ENCODE assay signal across 19 cellular contexts in genomic region chr3:174891524-174892203, GRCh38. TPM values are rescaled to one million over a fixed set of nuclear protein-coding genes. Genes with fewer than 3 reads are reported as not detected.
DNase-seq lines count a peak whose midpoint lies in the region; ATAC-seq, FAIRE-seq and TF ChIP-seq lines count a peak whose summit lies in the region.
"Had no signal": no experiment of that assay in that cellular context is flagged by ENCODE, and none has a peak within 500 bp of the region (broad histone marks: within the 10 kb centered on the region; RNA-seq: fewer than 3 reads in every experiment).

No MANE protein-coding gene starts in this region.

- H3K9me3 ChIP-seq in BE2C (no peaks in the 10 kb centered on the region), H1 (ENCODE audit: insufficient read depth in 2 of 2, low read depth in 1 of 2, low read length in 1 of 2) (no peaks in the 10 kb centered on the region), left lung (peaks cover 0 to 13% of the 10 kb centered on the region in 2 donors), MG63 (peaks cover 13% of the 10 kb centered on the region)
- H3K9me3 ChIP-seq: adrenal gland had no signal

- H3K9me3 Mint-ChIP-seq in stimulated activated effector memory CD8-positive, alpha-beta T cell treated with anti-CD3 and anti-CD28 coated beads, Interleukin-12 subunit alpha, Interleukin-12 subunit beta, amount 100 ng/mL, for 72 hours: peaks cover 19% of the 10 kb centered on the region

- no peak for FAIRE-seq in H1 (lab: Jason Lieb, UNC)

- DNase-seq in BE2C (peak; percentile 13), H1 (ENCODE audit: low read depth in 1 of 2, low spot score in 2 of 2) (peak in 1 of 2 experiments; percentile 48), left lung (no peak), RWPE1 (ENCODE audit: low spot score) (no peak), 8988T (no peak), MG63 (no peak)
- DNase-seq in stimulated activated effector memory CD8-positive, alpha-beta T cell treated with anti-CD3 and anti-CD28 coated beads, Interleukin-12 subunit alpha, Interleukin-12 subunit beta, amount 100 ng/mL, for 72 hours (ENCODE audit: low spot score in 2 of 2): no peak
- DNase-seq: islet precursor cell; NCI-H2107; NCI-H82; nucleus accumbens; right cardiac atrium; stimulated activated CD4-positive, alpha-beta T cell treated with anti-CD3 and anti-CD28 coated beads, Interleukin-2, amount 100 ng/mL, for 24 hours; substantia nigra had no signal

- H2AK5ac ChIP-seq in H1 (ENCODE audit: low read depth, low read length): no peak overlapping the region

- H3K36me3 Mint-ChIP-seq in stimulated activated effector memory CD8-positive, alpha-beta T cell treated with anti-CD3 and anti-CD28 coated beads, Interleukin-12 subunit alpha, Interleukin-12 subunit beta, amount 100 ng/mL, for 72 hours: no peaks in the 10 kb centered on the region

- 90% methylated on average over 6 of the region's 6 CpGs; no CpG with 5 or more reads in 1 of the 2 experiments for WGBS in H1 (ENCODE audit: extremely low coverage in 1 of 2, insufficient coverage in 1 of 2, insufficient read length in 1 of 2, insufficient replicate concordance in 2 of 2, low coverage in 1 of 2, low lambda C conversion rate in 2 of 2, missing lambda C conversion rate in 1 of 2), 2 experiments

- no peak overlapping the region for H3K4me3 Mint-ChIP-seq in stimulated activated effector memory CD8-positive, alpha-beta T cell treated with anti-CD3 and anti-CD28 coated beads, Interleukin-12 subunit alpha, Interleukin-12 subunit beta, amount 100 ng/mL, for 72 hours

- peak overlapping the region; percentile 2; the same call in 1 of the 2 replicates for H2BK20ac ChIP-seq in H1 (ENCODE audit: low read length)

- no peak overlapping the region for H3K4me2 ChIP-seq in H1 (ENCODE audit: insufficient read depth in 1 of 2, low read depth in 2 of 2, low read length in 2 of 2)

- no peaks in the 10 kb centered on the region for H3K4me1 ChIP-seq in BE2C
- no peaks in the 10 kb centered on the region for H3K4me1 ChIP-seq in H1 (replicated peaks in 1 of 4; ENCODE audit: control insufficient read depth in 3 of 4, insufficient read depth in 4 of 4, low read length in 3 of 4)
- H3K4me1 ChIP-seq in left lung: no peaks in the 10 kb centered on the region
- H3K4me1 ChIP-seq: adrenal gland had no signal

- no peak overlapping the region for H3K27ac Mint-ChIP-seq in stimulated activated effector memory CD8-positive, alpha-beta T cell treated with anti-CD3 and anti-CD28 coated beads, Interleukin-12 subunit alpha, Interleukin-12 subunit beta, amount 100 ng/mL, for 72 hours

- no peak overlapping the region for H3K23ac ChIP-seq in H1 (ENCODE audit: insufficient read length)

- H3K23me2 ChIP-seq in H1 (ENCODE audit: low read depth, low read length): no peaks in the 10 kb centered on the region

- no peak overlapping the region for H2BK12ac ChIP-seq in H1 (ENCODE audit: low read depth, low read length)

- H3K36me3 ChIP-seq in BE2C (no peaks in the 10 kb centered on the region), H1 (ENCODE audit: control insufficient read depth in 2 of 4, insufficient read depth in 4 of 4, low read length in 3 of 4) (no peaks in the 10 kb centered on the region), left lung (no peaks in the 10 kb centered on the region), MG63 (no peaks in the 10 kb centered on the region)
- H3K36me3 ChIP-seq: adrenal gland had no signal

- no peak overlapping the region for H2BK15ac ChIP-seq in H1 (ENCODE audit: low read length)

- H3K27me3 ChIP-seq in BE2C (no peaks in the 10 kb centered on the region), H1 (replicated peaks in 1 of 4; ENCODE audit: control insufficient read depth in 3 of 4, extremely low read depth in 1 of 4, insufficient read depth in 3 of 4, low read length in 3 of 4) (no peaks in the 10 kb centered on the region), left lung (no peaks in the 10 kb centered on the region), MG63 (no peaks in the 10 kb centered on the region)
- H3K27me3 ChIP-seq: adrenal gland had no signal

- CTCF ChIA-PET in H1 (lab: Charles Lee; ENCODE audit: partially characterized antibody): interaction anchor here (0.7 kb wide), 1 partner anchor 67 kb away, joined by 3 read pairs; no protein-coding TSS in a partner anchor
- CTCF ChIA-PET in RWPE1 (lab: Yijun Ruan, JAX): no interaction called here

- H3K27ac ChIP-seq in H1 (ENCODE audit: low read depth, low read length): no peak overlapping the region
- H3K27ac ChIP-seq in left lung: no peak overlapping the region
- no peak overlapping the region for H3K27ac ChIP-seq in RWPE1
- H3K27ac ChIP-seq: adrenal gland, epithelial cell of prostate had no signal

- POLR2A ChIA-PET in H1 (lab: Charles Lee; ENCODE audit: partially characterized antibody) (no interaction called here), RWPE1 (lab: Yijun Ruan, JAX; ENCODE audit: low non-redundant PET) (no interaction called here)

- no peak overlapping the region for H3K14ac ChIP-seq in H1 (ENCODE audit: insufficient read length)

- H3K79me2 ChIP-seq in H1 (ENCODE audit: control insufficient read depth in 1 of 2, insufficient read depth in 2 of 2, low read length in 2 of 2): no peaks in the 10 kb centered on the region

- no peaks in the 10 kb centered on the region for H4K20me1 ChIP-seq in H1 (replicated peaks in 1 of 2; ENCODE audit: control insufficient read depth in 1 of 2, insufficient read depth in 2 of 2, low read length in 2 of 2)

- H4K5ac ChIP-seq in H1 (ENCODE audit: insufficient read length, low read depth, low read length): no peak overlapping the region

- TF ChIP-seq EP300 in Ishikawa (IDR thresholded peaks at IDR 0.05; ENCODE audit: borderline replicate concordance) (no peak), H1 (IDR thresholded peaks at IDR 0.05; ENCODE audit: borderline replicate concordance in 1 of 2, low read depth in 2 of 2, low read length in 2 of 2) (no peak)

- H3K4me3 ChIP-seq in BE2C (ENCODE audit: low read depth, low read length) (no peak overlapping the region), H1 (ENCODE audit: extremely low read depth in 1 of 4, insufficient read depth in 2 of 4, low read depth in 3 of 4, low read length in 4 of 4) (no peak overlapping the region), left lung (no peak overlapping the region), MG63 (no peak overlapping the region)
- H3K4me3 ChIP-seq: adrenal gland had no signal

- peak; percentile 91 for ATAC-seq in left lung
- ATAC-seq in stimulated activated effector memory CD8-positive, alpha-beta T cell treated with anti-CD3 and anti-CD28 coated beads, Interleukin-12 subunit alpha, Interleukin-12 subunit beta, amount 100 ng/mL, for 72 hours: no peak
- ATAC-seq: activated CD4-positive, CD25-positive, alpha-beta regulatory T cell treated with anti-CD3 and anti-CD28 coated beads, Interleukin-2, amount 50 U/mL, for 24 hours; right cardiac atrium had no signal

- TF ChIP-seq POLR2A in H1 (IDR thresholded peaks at IDR 0.05; ENCODE audit: control extremely low read depth in 1 of 2, low read depth in 2 of 2, low read length in 2 of 2): no peak

- intact Hi-C loops in left lung (cut with DNase I): no loop called here

- H4K91ac ChIP-seq in H1 (replicated peaks; ENCODE audit: insufficient read length, low read length): no peak overlapping the region

- no peak overlapping the region for H2BK120ac ChIP-seq in H1 (replicated peaks; ENCODE audit: low read depth, low read length)

- no peaks in the 10 kb centered on the region for H3K79me1 ChIP-seq in H1 (ENCODE audit: low read depth, low read length)

- H3K56ac ChIP-seq in H1 (replicated peaks; ENCODE audit: insufficient read length, low read depth, low read length): no peak overlapping the region

- H4K8ac ChIP-seq in H1 (ENCODE audit: extremely low read depth, insufficient read depth, low read length): no peak overlapping the region

- no peak overlapping the region for H3K18ac ChIP-seq in H1 (ENCODE audit: extremely low read depth, low read length)

- TF ChIP-seq RAD21 in Ishikawa (IDR thresholded peaks at IDR 0.05; ENCODE audit: low read depth): peak; percentile 29; the same call in 1 of the 2 replicates
- peak; percentile 73 to 82 for TF ChIP-seq RAD21 in H1 (IDR thresholded peaks at IDR 0.05 in 1 of 2, conservative IDR thresholded peaks at IDR 0.05 in 1 of 2; ENCODE audit: low read depth in 2 of 2, low read length in 2 of 2)

- peak overlapping the region; percentile 63 for H2AFZ ChIP-seq in H1 (ENCODE audit: low read length)

- TF ChIP-seq CTCF in BE2C (IDR thresholded peaks at IDR 0.05; ENCODE audit: low read depth, low read length) (no peak), H1 (IDR thresholded peaks at IDR 0.05; ENCODE audit: control extremely low read depth in 1 of 3, insufficient read depth in 1 of 3, low read depth in 1 of 3, low read length in 3 of 3) (peak in 2 of 3 experiments; percentile 41 to 43; a peak in 2 of 4 replicates), left lung (IDR thresholded peaks at IDR 0.05) (no peak), RWPE1 (conservative IDR thresholded peaks at IDR 0.05; ENCODE audit: low read depth) (no peak)

- H2BK5ac ChIP-seq in H1 (ENCODE audit: low read depth, low read length): no peak overlapping the region

- no peaks in the 10 kb centered on the region for H3K4me1 Mint-ChIP-seq in stimulated activated effector memory CD8-positive, alpha-beta T cell treated with anti-CD3 and anti-CD28 coated beads, Interleukin-12 subunit alpha, Interleukin-12 subunit beta, amount 100 ng/mL, for 72 hours

- no peak overlapping the region; a peak in 1 of 7 replicates for H3K9ac ChIP-seq in H1 (replicated peaks in 1 of 4; ENCODE audit: extremely low read depth in 1 of 4, low read depth in 3 of 4, low read length in 3 of 4)

- no peak overlapping the region for H3K4ac ChIP-seq in H1 (replicated peaks; ENCODE audit: insufficient read length, low read depth, low read length)

TF ChIP-seq in Ishikawa, 13 proteins besides CTCF, POLR2A, EP300 and RAD21 (continues in another document):
- TF ChIP-seq TCF12 (IDR thresholded peaks at IDR 0.05; ENCODE audit: low read depth): no peak

TF ChIP-seq in H1, 55 proteins besides CTCF, POLR2A, EP300 and RAD21:
- no peak for TF ChIP-seq POLR2AphosphoS5 (IDR thresholded peaks at IDR 0.05; ENCODE audit: low read depth, low read length)
TF ChIP-seq in H1: peak in this region for 0.

RNA-seq across cellular contexts. Expression of gene NAALADL2, which starts 32.5 kb away (rescaled TPM):
- 0.60 TPM for polyA plus RNA-seq in BE2C (2012; ENCODE audit: insufficient read depth, insufficient read length, low read depth)
- 0.22 and 0.69 TPM in 2 replicates for total RNA-seq in H1 (2021; fragmentation: NEBNext Ultra II Directional; extraction: Animal tissue kit (Norgen Biotek cat#: 25700))
- polyA plus RNA-seq in H1 (2011; rRNA removed): 0.12 and 0.30 TPM in 2 replicates
- polyA plus RNA-seq in H1 (2011; cell fraction: cytosol; rRNA removed): 0.37 TPM
- 0.30 TPM for polyA plus RNA-seq in H1 (2011; cell fraction: nucleus; rRNA removed)
- 0.35 to 1.3 TPM (median 0.60 TPM) in 4 replicates for polyA plus RNA-seq in H1 (2012, experiment 1 of 2)
- polyA plus RNA-seq in H1 (2012, experiment 2 of 2): not detected
- 0.59 TPM for polyA plus RNA-seq in H1 (2013, experiment 1 of 2)
- 0.77 TPM for polyA plus RNA-seq in H1 (2013, experiment 2 of 2)
- 2.4 TPM in 2 replicates for polyA minus RNA-seq in H1 (2011; rRNA and poly(A)+ RNA removed)
- not detected for polyA minus RNA-seq in H1 (2011; cell fraction: cytosol; rRNA and poly(A)+ RNA removed)
- polyA minus RNA-seq in H1 (2011; cell fraction: nucleus; rRNA and poly(A)+ RNA removed): 6.9 TPM
- 1 to 10 TPM; 9.8 to 9.9 TPM for total RNA-seq in left lung
- total RNA-seq in MG63 (2014; rRNA removed; shearing (Covaris generic); ENCODE audit: low replicate concordance): 1.6 and 1.8 TPM in 2 replicates
- total RNA-seq: T-helper 1 cell treated with Interleukin-12 subunit alpha and Interleukin-12 subunit beta and Interleukin-4 antibody, amounts not matched to agents 30 ng/mL and 1 ng/mL, for 36 hours had no signal

Comparison
In these comparisons a context has a peak if more than half of its experiments do, and no peak if none do; other contexts are left out.
1. CTCF ChIP-seq: peak in H1 (2 of 3); none in BE2C (single experiment), left lung (0 of 2) and RWPE1 (single experiment).